In genomic region chr10:581776-582330, GRCh38 we compare ENCODE assay signal across 17 cellular contexts.
"Had no signal": no experiment of that assay in that cellular context is flagged by ENCODE, and none has a peak within 500 bp of the region (broad histone marks: within the 10 kb centered on the region; RNA-seq: fewer than 3 reads in every experiment).

No MANE protein-coding gene starts in this region.

- H3K27ac Mint-ChIP-seq: activated naive CD8-positive, alpha-beta T cell treated with anti-CD3 and anti-CD28 coated beads for 36 hours; natural killer cell treated with Interleukin-12 subunit alpha and Interleukin-12 subunit beta and Interleukin-15 and Interleukin-18, amount 100 ng/mL, for 72 hours had no signal

- H3K4me3 Mint-ChIP-seq: activated naive CD8-positive, alpha-beta T cell treated with anti-CD3 and anti-CD28 coated beads for 36 hours; natural killer cell treated with Interleukin-12 subunit alpha and Interleukin-12 subunit beta and Interleukin-15 and Interleukin-18, amount 100 ng/mL, for 72 hours had no signal

- H3K9me3 ChIP-seq: prostate gland, right lobe of liver, spleen, stomach, testis had no signal

- ATAC-seq: foreskin keratinocyte; natural killer cell treated with Interleukin-12 subunit alpha and Interleukin-12 subunit beta and Interleukin-15 and Interleukin-18, amount 100 ng/mL, for 72 hours had no signal

- H3K36me3 ChIP-seq: brain microvascular endothelial cell, prostate gland, right lobe of liver, spleen, stomach, WERI-Rb-1 had no signal

- H3K36me3 Mint-ChIP-seq: activated naive CD8-positive, alpha-beta T cell treated with anti-CD3 and anti-CD28 coated beads for 36 hours; natural killer cell treated with Interleukin-12 subunit alpha and Interleukin-12 subunit beta and Interleukin-15 and Interleukin-18, amount 100 ng/mL, for 72 hours had no signal

- DNase-seq: activated CD4-positive, alpha-beta T cell treated with anti-CD3 and anti-CD28 coated beads for 48 hours; activated CD8-positive, alpha-beta memory T cell treated with anti-CD3 and anti-CD28 coated beads for 24 hours; activated naive CD8-positive, alpha-beta T cell treated with anti-CD3 and anti-CD28 coated beads for 36 hours; amygdala; brain microvascular endothelial cell; cerebellar nuclear complex; effector CD8-positive, alpha-beta T cell; foreskin keratinocyte; kidney glomerular epithelial cell; mesendoderm; right lobe of liver; spleen; stomach; testis; WERI-Rb-1 had no signal

- H3K27me3 ChIP-seq: brain microvascular endothelial cell, foreskin keratinocyte, right lobe of liver, spleen, stomach, testis had no signal

- H3K27ac ChIP-seq: foreskin keratinocyte, prostate gland, right lobe of liver, spleen, testis, WERI-Rb-1 had no signal

- H3K4me1 Mint-ChIP-seq: activated naive CD8-positive, alpha-beta T cell treated with anti-CD3 and anti-CD28 coated beads for 36 hours had no signal

- H3K4me3 ChIP-seq: prostate gland, right lobe of liver, spleen, stomach, testis had no signal

- H3K4me1 ChIP-seq: foreskin keratinocyte, prostate gland, right lobe of liver, spleen, testis had no signal
